In genomic region chr17:37168731-37169353, GRCh38 we compare ENCODE assay signal across 21 cellular contexts.
A peak's percentile ranks its signal among the peaks of the same experiment; 100 is the strongest.
DNase-seq lines count a peak whose midpoint lies in the region; ATAC-seq and TF ChIP-seq lines count a peak whose summit lies in the region.
"Had no signal": no experiment of that assay in that cellular context is flagged by ENCODE, and none has a peak within 500 bp of the region (broad histone marks: within the 10 kb centered on the region; RNA-seq: fewer than 3 reads in every experiment).

No MANE protein-coding gene starts in this region.

- H3K27ac ChIP-seq in 22Rv1 = peak overlapping the region; percentile 69
- H3K27ac ChIP-seq in IMR-90 (ENCODE audit: insufficient read depth, low read length) = no peak overlapping the region
- H3K27ac ChIP-seq: SK-N-MC, testis had no signal

- CTCF ChIA-PET in IMR-90 (lab: Yijun Ruan, JAX) = interaction anchor here (0.6 kb wide), 1 partner anchor 42 kb away, joined by 3 read pairs; no protein-coding TSS in a partner anchor
- CTCF ChIA-PET in WTC11 (lab: Charles Lee) = interaction anchor here (1.3 kb wide), 1 partner anchor 204 kb away, joined by 3 read pairs; no protein-coding TSS in a partner anchor

- DNase-seq in IMR-90 = no peak
- DNase-seq in NCI-H345 (lab: John Stamatoyannopoulos, UW) = peak; percentile 70
- no peak for DNase-seq in WTC11 (ENCODE audit: low spot score)
- DNase-seq in epidermal melanocyte (ENCODE audit: insufficient read length, low spot score) = no peak
- no peak for DNase-seq in cerebellar nuclear complex (lab: John Stamatoyannopoulos, UW)
- DNase-seq in T-helper 17 cell = no peak
- DNase-seq: activated T-cell treated with anti-CD3 and anti-CD28 coated beads, Interleukin-2, amount 50 U/mL, for 72 hours; DMS79; effector memory CD8-positive, alpha-beta T cell; Kasumi-1; midbrain; NCI-H1694 treated with DMSO at 0.1 percent for 48 hours; stimulated activated CD4-positive, alpha-beta T cell treated with anti-CD3 and anti-CD28 coated beads, Interleukin-12 subunit alpha, Interleukin-12 subunit beta, amount 100 ng/mL, for 4 hours; testis had no signal

- H3K36me3 ChIP-seq in IMR-90 (ENCODE audit: control insufficient read depth, insufficient read depth, low read length) = no peaks in the 10 kb centered on the region

- H3K36me3 Mint-ChIP-seq in WTC11 (no peaks in the 10 kb centered on the region), T-helper 17 cell (ENCODE audit: low read depth) (no peaks in the 10 kb centered on the region)
- H3K36me3 Mint-ChIP-seq: activated naive CD4-positive, alpha-beta T cell treated with anti-CD3 and anti-CD28 coated beads, Interleukin-2, amount 50 U/mL, for 72 hours had no signal

- no peak overlapping the region for H3K14ac ChIP-seq in IMR-90 (replicated peaks; ENCODE audit: low read depth, low read length)

- dilution Hi-C loops in IMR-90 (cut with HindIII; ENCODE audit: low sequenced_read_pairs, unreplicated experiment) = no loop called here

- H4K91ac ChIP-seq in IMR-90 (ENCODE audit: insufficient read depth, low read depth, low read length) = no peak overlapping the region

- H2BK5ac ChIP-seq in IMR-90 (ENCODE audit: low read depth, low read length, poor library complexity, severe bottlenecking) = no peak overlapping the region

- H4K8ac ChIP-seq in IMR-90 (ENCODE audit: low read depth in 2 of 2, low read length in 2 of 2) = no peak overlapping the region

- H3K27ac Mint-ChIP-seq in WTC11 (0 out of 2 replicates have a peak overlapping the region, but pooled peaks have one; percentile 9), T-helper 17 cell (no peak overlapping the region)
- H3K27ac Mint-ChIP-seq: activated naive CD4-positive, alpha-beta T cell treated with anti-CD3 and anti-CD28 coated beads, Interleukin-2, amount 50 U/mL, for 72 hours; activated T-cell treated with anti-CD3 and anti-CD28 coated beads, Interleukin-2, amount 50 U/mL, for 72 hours; effector memory CD8-positive, alpha-beta T cell had no signal

- H3K4me3 ChIP-seq in IMR-90 (ENCODE audit: insufficient read depth, low read depth, low read length) = no peak overlapping the region
- H3K4me3 ChIP-seq: SK-N-MC, testis had no signal

- no peaks in the 10 kb centered on the region for H4K20me1 ChIP-seq in IMR-90 (ENCODE audit: insufficient read depth, low read length)

- TF ChIP-seq RAD21 in IMR-90 (IDR thresholded peaks at IDR 0.05; ENCODE audit: low read length) = no peak

- peaks cover 2% of the 10 kb centered on the region; the same call in 1 of the 2 replicates for H3K9me1 ChIP-seq in IMR-90 (ENCODE audit: insufficient read depth, low read length)

- H2AK5ac ChIP-seq in IMR-90 (ENCODE audit: low read depth, low read length) = no peak overlapping the region

- no CpG with 5 or more reads among the region's 3 CpGs for WGBS in IMR-90 (ENCODE audit: extremely low coverage in 2 of 2, insufficient read length in 1 of 2), 2 experiments

- no peak overlapping the region for H3K4ac ChIP-seq in IMR-90 (ENCODE audit: low read depth, low read length)

- H3K27me3 ChIP-seq in IMR-90 (ENCODE audit: control insufficient read depth, insufficient read depth, low read length) = no peaks in the 10 kb centered on the region
- H3K27me3 ChIP-seq: testis had no signal

- intact Hi-C loops in IMR-90 (cut with micrococcal nuclease) = no loop called here

- H3K56ac ChIP-seq in IMR-90 (ENCODE audit: extremely low read depth, insufficient read depth, low read length) = no peak overlapping the region

- POLR2A ChIA-PET in IMR-90 (lab: Charles Lee; ENCODE audit: unreplicated experiment) (no interaction called here), WTC11 (lab: Charles Lee) (no interaction called here)

- no peak overlapping the region for H4K5ac ChIP-seq in IMR-90 (ENCODE audit: low read depth, low read length)

- no peaks in the 10 kb centered on the region for H3K9me3 ChIP-seq in IMR-90 (ENCODE audit: control insufficient read depth, insufficient read depth, low read length)
- no peaks in the 10 kb centered on the region for H3K9me3 ChIP-seq in T-helper 17 cell (ENCODE audit: control insufficient read depth, low read length, poor library complexity, severe bottlenecking)
- H3K9me3 ChIP-seq: testis had no signal

- H2AFZ ChIP-seq in IMR-90 (replicated peaks; ENCODE audit: low read length, poor library complexity) = no peak overlapping the region

- ATAC-seq in IMR-90 (ENCODE audit: low read depth) (no peak), WTC11 (no peak), GM19463 (IDR thresholded peaks at IDR 0.05; ENCODE audit: unreplicated experiment) (no peak), T-helper 17 cell (no peak)
- ATAC-seq: activated naive CD4-positive, alpha-beta T cell treated with anti-CD3 and anti-CD28 coated beads, Interleukin-2, amount 50 U/mL, for 72 hours; activated T-cell treated with anti-CD3 and anti-CD28 coated beads, Interleukin-2, amount 50 U/mL, for 72 hours; effector memory CD8-positive, alpha-beta T cell; left lobe of liver; Panc1 had no signal

- H3K79me1 ChIP-seq in IMR-90 (ENCODE audit: low read depth in 1 of 2, low read length in 2 of 2) = no peaks in the 10 kb centered on the region; a peak in 1 of 4 replicates

- H3K4me2 ChIP-seq in IMR-90 (ENCODE audit: low read depth, low read length) = no peak overlapping the region; the same call in 1 of the 2 replicates

- no peak overlapping the region for H2BK20ac ChIP-seq in IMR-90 (ENCODE audit: low read depth, low read length)

- in situ Hi-C loops in IMR-90 (cut with MboI; ENCODE audit: low sequenced_read_pairs) = no loop called here

- H2BK120ac ChIP-seq in IMR-90 (ENCODE audit: low read depth, low read length) = no peak overlapping the region

- H3K27me3 Mint-ChIP-seq in WTC11 (ENCODE audit: low read depth) (no peaks in the 10 kb centered on the region), T-helper 17 cell (no peaks in the 10 kb centered on the region)
- H3K27me3 Mint-ChIP-seq: effector memory CD8-positive, alpha-beta T cell had no signal

- no peaks in the 10 kb centered on the region for H3K9me3 Mint-ChIP-seq in WTC11
- H3K9me3 Mint-ChIP-seq: activated naive CD4-positive, alpha-beta T cell treated with anti-CD3 and anti-CD28 coated beads, Interleukin-2, amount 50 U/mL, for 72 hours; activated T-cell treated with anti-CD3 and anti-CD28 coated beads, Interleukin-2, amount 50 U/mL, for 72 hours; effector memory CD8-positive, alpha-beta T cell; neural crest cell had no signal

- no peak overlapping the region for H3K4me3 Mint-ChIP-seq in WTC11
- H3K4me3 Mint-ChIP-seq in T-helper 17 cell = no peak overlapping the region
- H3K4me3 Mint-ChIP-seq: activated T-cell treated with anti-CD3 and anti-CD28 coated beads, Interleukin-2, amount 50 U/mL, for 72 hours; effector memory CD8-positive, alpha-beta T cell; neural crest cell had no signal

- peak overlapping the region; percentile 42; the same call in 1 of the 2 replicates for H3K23ac ChIP-seq in IMR-90 (ENCODE audit: low read depth, low read length)

- BruUV-seq in IMR-90 (replicated peaks; lab: Mats Ljungman, UMichigan) = no TSS peak

- TF ChIP-seq CTCF in 22Rv1 (IDR thresholded peaks at IDR 0.05) = no peak
- no peak for TF ChIP-seq CTCF in IMR-90 (conservative IDR thresholded peaks at IDR 0.05; ENCODE audit: low read depth, low read length)
- TF ChIP-seq CTCF in WTC11 (IDR thresholded peaks at IDR 0.05) = no peak

- no peaks in the 10 kb centered on the region for H3K4me1 ChIP-seq in IMR-90 (ENCODE audit: control insufficient read depth, insufficient read depth, low read length)
- H3K4me1 ChIP-seq: testis had no signal

- no peak overlapping the region for H2BK15ac ChIP-seq in IMR-90 (ENCODE audit: low read depth, low read length)

- H3K4me1 Mint-ChIP-seq in WTC11 = peaks cover 51% of the 10 kb centered on the region
- H3K4me1 Mint-ChIP-seq in T-helper 17 cell = no peaks in the 10 kb centered on the region

- no peak overlapping the region for H3K9ac ChIP-seq in IMR-90 (ENCODE audit: low read depth, low read length)

- H2AK9ac ChIP-seq in IMR-90 (replicated peaks; ENCODE audit: low read depth, low read length, poor library complexity) = no peak overlapping the region

- no peak for TF ChIP-seq POLR2A in IMR-90 (IDR thresholded peaks at IDR 0.05; ENCODE audit: low read depth, low read length)

- H3K18ac ChIP-seq in IMR-90 (ENCODE audit: low read depth, low read length) = no peak overlapping the region

TF ChIP-seq in IMR-90, 13 proteins besides CTCF, POLR2A, EP300 and RAD21:
- TF ChIP-seq RFX5 (IDR thresholded peaks at IDR 0.05; ENCODE audit: low read depth, low read length) (no peak), MAZ (IDR thresholded peaks at IDR 0.05; ENCODE audit: borderline replicate concordance, low read depth, low read length) (no peak), RCOR1 (IDR thresholded peaks at IDR 0.05; ENCODE audit: insufficient replicate concordance, low read length) (no peak)

TF ChIP-seq in WTC11, 78 proteins besides CTCF, POLR2A, EP300 and RAD21:
- TF ChIP-seq RORB (CRISPR knock-in tag; IDR thresholded peaks at IDR 0.05) (no peak), CREB1 (CRISPR knock-in tag; IDR thresholded peaks at IDR 0.05) (no peak), FOXP4 (CRISPR knock-in tag; IDR thresholded peaks at IDR 0.05) (no peak)
